16 cellular contexts compared by ENCODE assay signal in the genomic region with DNA sequence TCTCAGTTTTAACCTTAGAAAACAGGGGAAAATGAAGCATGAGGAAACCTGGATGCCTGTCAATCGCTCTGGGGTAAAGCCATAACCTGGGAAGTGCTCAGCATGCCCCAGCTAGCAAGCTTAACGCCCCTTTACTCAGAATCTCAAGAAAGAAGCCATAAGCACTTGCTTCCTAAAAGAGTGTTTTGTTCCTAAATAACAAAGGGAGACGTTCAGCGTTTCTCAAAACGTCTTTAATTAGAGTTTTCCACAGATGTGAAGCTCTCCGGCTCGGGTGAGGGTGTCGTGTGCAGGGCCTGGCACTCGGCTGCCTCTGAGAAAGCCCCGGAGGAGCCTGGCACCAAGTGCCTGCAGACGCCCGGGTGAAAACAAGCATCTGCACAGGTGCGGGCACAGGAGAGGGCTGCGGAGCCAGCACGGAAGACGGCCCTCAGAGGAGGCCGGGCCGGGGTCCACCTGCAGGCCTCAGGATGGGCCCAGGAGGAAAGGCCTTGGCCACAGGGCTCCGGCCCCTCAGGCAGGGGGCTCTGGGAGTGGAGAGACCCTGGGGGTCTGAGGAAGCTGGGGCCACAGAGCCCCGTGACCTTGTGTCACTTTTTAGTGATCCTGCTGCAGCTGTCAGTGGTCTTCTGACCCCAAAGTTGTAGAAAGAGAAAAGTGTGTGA. TPM values are rescaled to one million over a fixed set of nuclear protein-coding genes. Genes with fewer than 3 reads are reported as not detected.
DNase-seq lines count a peak whose midpoint lies in the region; ATAC-seq and TF ChIP-seq lines count a peak whose summit lies in the region.
"Had no signal": no experiment of that assay in that cellular context is flagged by ENCODE, and none has a peak within 500 bp of the region (broad histone marks: within the 10 kb centered on the region; RNA-seq: fewer than 3 reads in every experiment).

No MANE protein-coding gene starts in this region.

- H4K20me1 ChIP-seq in PC-3 (ENCODE audit: low read length) = no peaks in the 10 kb centered on the region

- intact Hi-C loops in Right ventricle myocardium inferior (cut with DNase I) = no loop called here
- intact Hi-C loops in PC-3 (cut with micrococcal nuclease) = no loop called here

- ATAC-seq in Right ventricle myocardium inferior (no peak), PC-3 (no peak)
- ATAC-seq: activated CD4-positive, CD25-positive, alpha-beta regulatory T cell treated with anti-CD3 and anti-CD28 coated beads, Interleukin-2, amount 50 U/mL, for 24 hours; activated naive CD4-positive, alpha-beta T cell treated with anti-CD3 and anti-CD28 coated beads, Interleukin-2, amount 50 U/mL, for 72 hours had no signal

- BruUV-seq in PC-3 (replicated peaks; lab: Mats Ljungman, UMichigan) = no TSS peak

- POLR2A ChIA-PET in PC-3 (lab: Charles Lee; ENCODE audit: unreplicated experiment) = no interaction called here

- in situ Hi-C loops in G401 (cut with HindIII; ENCODE audit: low sequenced_read_pairs) = no loop called here

- H3K27ac ChIP-seq in cardiac muscle cell (peak overlapping the region; percentile 9), coronary artery (no peak overlapping the region), PC-3 (ENCODE audit: low read length) (no peak overlapping the region)
- H3K27ac ChIP-seq: HL-60, KMS-11 had no signal

- H3K36me3 ChIP-seq in cardiac muscle cell (no peaks in the 10 kb centered on the region), PC-3 (ENCODE audit: low read depth, low read length) (no peaks in the 10 kb centered on the region)

- no peaks in the 10 kb centered on the region for H3K9me2 ChIP-seq in PC-3 (replicated peaks; ENCODE audit: low read length)

- H3K79me2 ChIP-seq in PC-3 (ENCODE audit: low read length) = peaks cover 98% of the 10 kb centered on the region

- H2AFZ ChIP-seq in PC-3 (ENCODE audit: low read length) = no peak overlapping the region

- H3K4me3 ChIP-seq in cardiac muscle cell (no peak overlapping the region), coronary artery (no peak overlapping the region), PC-3 (ENCODE audit: low read length) (no peak overlapping the region)

- H3K9me3 ChIP-seq in cardiac muscle cell (ENCODE audit: low read depth) (no peaks in the 10 kb centered on the region), PC-3 (ENCODE audit: low read length) (no peaks in the 10 kb centered on the region)

- CTCF ChIA-PET in PC-3 (lab: Charles Lee) = no interaction called here

- DNase-seq in cardiac muscle cell (ENCODE audit: low read depth in 1 of 2, low spot score in 1 of 2) (no peak), Right ventricle myocardium inferior (ENCODE audit: missing footprints) (no peak), coronary artery (ENCODE audit: low spot score) (peak; percentile 61), mesenteric fat pad (ENCODE audit: low spot score) (peak; percentile 74), ureter (ENCODE audit: low spot score) (peak; percentile 36), EL (no peak), PC-3 (no peak), G401 (ENCODE audit: low spot score) (no peak)
- DNase-seq: activated CD8-positive, alpha-beta memory T cell treated with anti-CD3 and anti-CD28 coated beads, Interleukin-2, amount 50 U/mL, for 48 hours; midbrain; NCI-H1417; T-helper 2 cell had no signal

- no peak overlapping the region for H3K4me2 ChIP-seq in PC-3 (ENCODE audit: low read length)
- H3K4me2 ChIP-seq: KMS-11 had no signal

- H3K27me3 ChIP-seq in cardiac muscle cell = no peaks in the 10 kb centered on the region
- H3K27me3 ChIP-seq in PC-3 (ENCODE audit: low read length) = no peaks in the 10 kb centered on the region

- no peak for TF ChIP-seq CTCF in cardiac muscle cell (IDR thresholded peaks at IDR 0.05; ENCODE audit: low read depth, low read length)
- TF ChIP-seq CTCF in coronary artery (IDR thresholded peaks at IDR 0.05) = no peak
- TF ChIP-seq CTCF in PC-3 (conservative IDR thresholded peaks at IDR 0.05; ENCODE audit: low read depth, low read length) = no peak

- H3K4me1 ChIP-seq in cardiac muscle cell (ENCODE audit: low read depth) = peaks cover 31% of the 10 kb centered on the region
- peaks cover 11% of the 10 kb centered on the region for H3K4me1 ChIP-seq in PC-3 (ENCODE audit: insufficient read depth, low read length)

- no peaks in the 10 kb centered on the region for H3F3A ChIP-seq in PC-3 (ENCODE audit: low read length, unreplicated experiment)

- H3K9ac ChIP-seq in PC-3 (ENCODE audit: low read length) = no peak overlapping the region
- H3K9ac ChIP-seq: KMS-11 had no signal

RNA-seq across cellular contexts. Expression of a gene that starts 6.2 kb away (rescaled TPM):
- 109 and 112 TPM in 2 replicates for total RNA-seq in cardiac muscle cell
- polyA plus RNA-seq in cardiac muscle cell = 91.8 and 120 TPM in 2 replicates
- 189 TPM for total RNA-seq in Right ventricle myocardium inferior
- 88.6 TPM for total RNA-seq in mesenteric fat pad
- total RNA-seq in ureter = 68.1 TPM
- total RNA-seq in PC-3 (2014; rRNA removed) = 20.9 and 33.7 TPM in 2 replicates
- 16.0 and 16.2 TPM in 2 replicates for total RNA-seq in G401 (2014; rRNA removed; shearing (Covaris generic))

Comparison
In these comparisons a context has a peak if more than half of its experiments do, and no peak if none do; other contexts are left out.
1. DNase-seq: peak in coronary artery (single experiment), mesenteric fat pad (single experiment) and ureter (single experiment); none in cardiac muscle cell (0 of 2), Right ventricle myocardium inferior (single experiment), EL (single experiment), PC-3 (single experiment) and G401 (single experiment).